In genomic region chr17:78903101-78903779, GRCh38 we compare ENCODE assay signal across 2 cellular contexts.
TF ChIP-seq lines count a peak whose summit lies in the region.

Gene CEP295NL (minus strand): TSS chr17:78903201. CDS start chr17:78901828, 1,373 bp downstream.

TF ChIP-seq in HEK293, 187 proteins besides CTCF, POLR2A, EP300 and RAD21 (continued from another document):
- TF ChIP-seq ZSCAN23 (tag by site-specific recombination; IDR thresholded peaks at IDR 0.05) (no peak), RBAK (tag by site-specific recombination; IDR thresholded peaks at IDR 0.05) (no peak), ATF2 (tag by site-specific recombination; IDR thresholded peaks at IDR 0.05; ENCODE audit: low read depth) (0 out of 2 replicates have a peak, but pooled peaks have one; percentile 28), EGR2 (tag by site-specific recombination; IDR thresholded peaks at IDR 0.05; ENCODE audit: low read depth) (peak; percentile 65; the same call in 1 of the 2 replicates), ZNF221 (tag by site-specific recombination; IDR thresholded peaks at IDR 0.05; ENCODE audit: borderline replicate concordance) (no peak), ZNF629 (tag by site-specific recombination; IDR thresholded peaks at IDR 0.05) (peak; percentile 91), ZBTB21 (tag by site-specific recombination; IDR thresholded peaks at IDR 0.05) (peak; percentile 82; the same call in 1 of the 2 replicates), ZNF341 (tag by site-specific recombination; IDR thresholded peaks at IDR 0.05; ENCODE audit: low read depth) (peak; percentile 33), ZIC2 (tag by site-specific recombination; IDR thresholded peaks at IDR 0.05) (peak; percentile 85), ZNF843 (tag by site-specific recombination; IDR thresholded peaks at IDR 0.05) (no peak), KLF7 (tag by site-specific recombination; IDR thresholded peaks at IDR 0.05; ENCODE audit: borderline replicate concordance) (no peak), ZFHX2 (tag by site-specific recombination; conservative IDR thresholded peaks at IDR 0.05) (peak; percentile 66)
- TF ChIP-seq, protein P1, sequence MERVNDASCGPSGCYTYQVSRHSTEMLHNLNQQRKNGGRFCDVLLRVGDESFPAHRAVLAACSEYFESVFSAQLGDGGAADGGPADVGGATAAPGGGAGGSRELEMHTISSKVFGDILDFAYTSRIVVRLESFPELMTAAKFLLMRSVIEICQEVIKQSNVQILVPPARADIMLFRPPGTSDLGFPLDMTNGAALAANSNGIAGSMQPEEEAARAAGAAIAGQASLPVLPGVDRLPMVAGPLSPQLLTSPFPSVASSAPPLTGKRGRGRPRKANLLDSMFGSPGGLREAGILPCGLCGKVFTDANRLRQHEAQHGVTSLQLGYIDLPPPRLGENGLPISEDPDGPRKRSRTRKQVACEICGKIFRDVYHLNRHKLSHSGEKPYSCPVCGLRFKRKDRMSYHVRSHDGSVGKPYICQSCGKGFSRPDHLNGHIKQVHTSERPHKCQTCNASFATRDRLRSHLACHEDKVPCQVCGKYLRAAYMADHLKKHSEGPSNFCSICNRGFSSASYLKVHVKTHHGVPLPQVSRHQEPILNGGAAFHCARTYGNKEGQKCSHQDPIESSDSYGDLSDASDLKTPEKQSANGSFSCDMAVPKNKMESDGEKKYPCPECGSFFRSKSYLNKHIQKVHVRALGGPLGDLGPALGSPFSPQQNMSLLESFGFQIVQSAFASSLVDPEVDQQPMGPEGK (tag by site-specific recombination; IDR thresholded peaks at IDR 0.05), result peak; percentile 48
- TF ChIP-seq, protein P2, sequence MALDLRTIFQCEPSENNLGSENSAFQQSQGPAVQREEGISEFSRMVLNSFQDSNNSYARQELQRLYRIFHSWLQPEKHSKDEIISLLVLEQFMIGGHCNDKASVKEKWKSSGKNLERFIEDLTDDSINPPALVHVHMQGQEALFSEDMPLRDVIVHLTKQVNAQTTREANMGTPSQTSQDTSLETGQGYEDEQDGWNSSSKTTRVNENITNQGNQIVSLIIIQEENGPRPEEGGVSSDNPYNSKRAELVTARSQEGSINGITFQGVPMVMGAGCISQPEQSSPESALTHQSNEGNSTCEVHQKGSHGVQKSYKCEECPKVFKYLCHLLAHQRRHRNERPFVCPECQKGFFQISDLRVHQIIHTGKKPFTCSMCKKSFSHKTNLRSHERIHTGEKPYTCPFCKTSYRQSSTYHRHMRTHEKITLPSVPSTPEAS (tag by site-specific recombination; IDR thresholded peaks at IDR 0.05), result no peak
- TF ChIP-seq, protein P3, sequence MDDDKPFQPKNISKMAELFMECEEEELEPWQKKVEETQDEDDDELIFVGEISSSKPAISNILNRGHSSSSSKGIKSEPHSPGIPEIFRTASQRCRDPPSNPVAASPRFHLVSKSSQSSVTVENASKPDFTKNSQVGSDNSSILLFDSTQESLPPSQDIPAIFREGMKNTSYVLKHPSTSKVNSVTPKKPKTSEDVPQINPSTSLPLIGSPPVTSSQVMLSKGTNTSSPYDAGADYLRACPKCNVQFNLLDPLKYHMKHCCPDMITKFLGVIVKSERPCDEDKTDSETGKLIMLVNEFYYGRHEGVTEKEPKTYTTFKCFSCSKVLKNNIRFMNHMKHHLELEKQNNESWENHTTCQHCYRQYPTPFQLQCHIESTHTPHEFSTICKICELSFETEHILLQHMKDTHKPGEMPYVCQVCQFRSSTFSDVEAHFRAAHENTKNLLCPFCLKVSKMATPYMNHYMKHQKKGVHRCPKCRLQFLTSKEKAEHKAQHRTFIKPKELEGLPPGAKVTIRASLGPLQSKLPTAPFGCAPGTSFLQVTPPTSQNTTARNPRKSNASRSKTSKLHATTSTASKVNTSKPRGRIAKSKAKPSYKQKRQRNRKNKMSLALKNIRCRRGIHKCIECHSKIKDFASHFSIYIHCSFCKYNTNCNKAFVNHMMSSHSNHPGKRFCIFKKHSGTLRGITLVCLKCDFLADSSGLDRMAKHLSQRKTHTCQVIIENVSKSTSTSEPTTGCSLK (tag by site-specific recombination; IDR thresholded peaks at IDR 0.05), result no peak

TF ChIP-seq in HepG2, 621 proteins besides CTCF, POLR2A, EP300 and RAD21 (continues in another document):
- TF ChIP-seq, protein P4, sequence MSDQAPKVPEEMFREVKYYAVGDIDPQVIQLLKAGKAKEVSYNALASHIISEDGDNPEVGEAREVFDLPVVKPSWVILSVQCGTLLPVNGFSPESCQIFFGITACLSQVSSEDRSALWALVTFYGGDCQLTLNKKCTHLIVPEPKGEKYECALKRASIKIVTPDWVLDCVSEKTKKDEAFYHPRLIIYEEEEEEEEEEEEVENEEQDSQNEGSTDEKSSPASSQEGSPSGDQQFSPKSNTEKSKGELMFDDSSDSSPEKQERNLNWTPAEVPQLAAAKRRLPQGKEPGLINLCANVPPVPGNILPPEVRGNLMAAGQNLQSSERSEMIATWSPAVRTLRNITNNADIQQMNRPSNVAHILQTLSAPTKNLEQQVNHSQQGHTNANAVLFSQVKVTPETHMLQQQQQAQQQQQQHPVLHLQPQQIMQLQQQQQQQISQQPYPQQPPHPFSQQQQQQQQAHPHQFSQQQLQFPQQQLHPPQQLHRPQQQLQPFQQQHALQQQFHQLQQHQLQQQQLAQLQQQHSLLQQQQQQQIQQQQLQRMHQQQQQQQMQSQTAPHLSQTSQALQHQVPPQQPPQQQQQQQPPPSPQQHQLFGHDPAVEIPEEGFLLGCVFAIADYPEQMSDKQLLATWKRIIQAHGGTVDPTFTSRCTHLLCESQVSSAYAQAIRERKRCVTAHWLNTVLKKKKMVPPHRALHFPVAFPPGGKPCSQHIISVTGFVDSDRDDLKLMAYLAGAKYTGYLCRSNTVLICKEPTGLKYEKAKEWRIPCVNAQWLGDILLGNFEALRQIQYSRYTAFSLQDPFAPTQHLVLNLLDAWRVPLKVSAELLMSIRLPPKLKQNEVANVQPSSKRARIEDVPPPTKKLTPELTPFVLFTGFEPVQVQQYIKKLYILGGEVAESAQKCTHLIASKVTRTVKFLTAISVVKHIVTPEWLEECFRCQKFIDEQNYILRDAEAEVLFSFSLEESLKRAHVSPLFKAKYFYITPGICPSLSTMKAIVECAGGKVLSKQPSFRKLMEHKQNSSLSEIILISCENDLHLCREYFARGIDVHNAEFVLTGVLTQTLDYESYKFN (CRISPR knock-in tag; conservative IDR thresholded peaks at IDR 0.05), result peak; percentile 56; the same call in 1 of the 2 replicates
- TF ChIP-seq ZSCAN25 (CRISPR knock-in tag; IDR thresholded peaks at IDR 0.05) (peak; percentile 98), SCMH1 (CRISPR knock-in tag; IDR thresholded peaks at IDR 0.05; ENCODE audit: borderline replicate concordance) (no peak), PAF1 (CRISPR knock-in tag; IDR thresholded peaks at IDR 0.05) (no peak), RFX3 (CRISPR knock-in tag; IDR thresholded peaks at IDR 0.05) (peak; percentile 85), HIVEP1 (CRISPR knock-in tag; IDR thresholded peaks at IDR 0.05) (peak; percentile 58; the same call in 1 of the 2 replicates), RFX1 (IDR thresholded peaks at IDR 0.05) (peak; percentile 84), TFAP4 (IDR thresholded peaks at IDR 0.05; ENCODE audit: borderline replicate concordance, low read depth) (peak; percentile 19; the same call in 1 of the 2 replicates), ZKSCAN8 (CRISPR knock-in tag; IDR thresholded peaks at IDR 0.05; ENCODE audit: borderline replicate concordance) (no peak), ATF1 (CRISPR knock-in tag; IDR thresholded peaks at IDR 0.05) (no peak), CREB1 (IDR thresholded peaks at IDR 0.05) (0 out of 2 replicates have a peak, but pooled peaks have one; percentile 10), CREB1 (CRISPR knock-in tag; IDR thresholded peaks at IDR 0.05) (no peak), STAT5B (CRISPR knock-in tag; IDR thresholded peaks at IDR 0.05) (no peak), NFYC (CRISPR knock-in tag; IDR thresholded peaks at IDR 0.05) (no peak), MXI1 (IDR thresholded peaks at IDR 0.05; ENCODE audit: borderline replicate concordance, low read depth, low read length) (0 out of 3 replicates have a peak, but pooled peaks have one; percentile 52), ZNF883 (CRISPR knock-in tag; IDR thresholded peaks at IDR 0.05; ENCODE audit: not compliant biosample characterization) (no peak), ZNF691 (CRISPR knock-in tag; IDR thresholded peaks at IDR 0.05; ENCODE audit: borderline replicate concordance, low read depth) (no peak), ZBTB33 (CRISPR knock-in tag; IDR thresholded peaks at IDR 0.05) (no peak), ZNF784 (CRISPR knock-in tag; IDR thresholded peaks at IDR 0.05; ENCODE audit: borderline replicate concordance) (no peak), ZNF552 (CRISPR knock-in tag; IDR thresholded peaks at IDR 0.05; ENCODE audit: borderline replicate concordance) (no peak), CAMTA2 (CRISPR knock-in tag; IDR thresholded peaks at IDR 0.05; ENCODE audit: borderline replicate concordance) (peak; percentile 70; the same call in 1 of the 2 replicates), RFX5 (IDR thresholded peaks at IDR 0.05; ENCODE audit: low read depth, low read length) (peak; percentile 81), ZNF687 (CRISPR knock-in tag; IDR thresholded peaks at IDR 0.05) (peak; percentile 28; the same call in 1 of the 2 replicates), ZNF12 (CRISPR knock-in tag; IDR thresholded peaks at IDR 0.05) (no peak), SPEN (CRISPR knock-in tag; IDR thresholded peaks at IDR 0.05; ENCODE audit: low read depth) (no peak), SAP130 (CRISPR knock-in tag; IDR thresholded peaks at IDR 0.05; ENCODE audit: low read depth) (peak; percentile 17; the same call in 1 of the 2 replicates), ATF7 (IDR thresholded peaks at IDR 0.05) (no peak), ATF7 (CRISPR knock-in tag; IDR thresholded peaks at IDR 0.05) (0 out of 2 replicates have a peak, but pooled peaks have one; percentile 29)
- TF ChIP-seq, protein P1 (CRISPR knock-in tag; IDR thresholded peaks at IDR 0.05), result no peak
